ENCODE assay signal across 1 cellular context in the genomic region with DNA sequence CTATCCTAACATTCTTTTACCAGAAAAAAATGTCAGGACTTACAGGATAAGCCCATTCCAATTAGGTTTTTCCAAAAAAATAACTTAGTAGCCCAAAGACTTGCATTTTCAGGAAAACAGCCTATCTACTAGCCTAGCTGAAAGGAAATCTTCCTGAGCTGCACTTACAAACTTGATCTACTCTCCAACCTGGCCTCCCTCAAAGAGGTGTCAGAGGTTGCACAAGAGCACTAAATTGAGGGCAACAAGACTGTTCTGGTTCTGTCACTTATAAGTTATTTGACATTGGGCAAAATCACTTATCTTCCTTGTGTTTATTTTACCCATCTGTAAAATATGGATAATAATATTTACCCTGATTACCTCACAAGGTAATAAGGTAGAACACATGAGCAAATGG.
TF ChIP-seq lines count a peak whose summit lies in the region.

No MANE protein-coding gene starts in this region.

TF ChIP-seq in HepG2, 621 proteins besides CTCF, POLR2A, EP300 and RAD21 (continued from another document):
- TF ChIP-seq, protein P1, sequence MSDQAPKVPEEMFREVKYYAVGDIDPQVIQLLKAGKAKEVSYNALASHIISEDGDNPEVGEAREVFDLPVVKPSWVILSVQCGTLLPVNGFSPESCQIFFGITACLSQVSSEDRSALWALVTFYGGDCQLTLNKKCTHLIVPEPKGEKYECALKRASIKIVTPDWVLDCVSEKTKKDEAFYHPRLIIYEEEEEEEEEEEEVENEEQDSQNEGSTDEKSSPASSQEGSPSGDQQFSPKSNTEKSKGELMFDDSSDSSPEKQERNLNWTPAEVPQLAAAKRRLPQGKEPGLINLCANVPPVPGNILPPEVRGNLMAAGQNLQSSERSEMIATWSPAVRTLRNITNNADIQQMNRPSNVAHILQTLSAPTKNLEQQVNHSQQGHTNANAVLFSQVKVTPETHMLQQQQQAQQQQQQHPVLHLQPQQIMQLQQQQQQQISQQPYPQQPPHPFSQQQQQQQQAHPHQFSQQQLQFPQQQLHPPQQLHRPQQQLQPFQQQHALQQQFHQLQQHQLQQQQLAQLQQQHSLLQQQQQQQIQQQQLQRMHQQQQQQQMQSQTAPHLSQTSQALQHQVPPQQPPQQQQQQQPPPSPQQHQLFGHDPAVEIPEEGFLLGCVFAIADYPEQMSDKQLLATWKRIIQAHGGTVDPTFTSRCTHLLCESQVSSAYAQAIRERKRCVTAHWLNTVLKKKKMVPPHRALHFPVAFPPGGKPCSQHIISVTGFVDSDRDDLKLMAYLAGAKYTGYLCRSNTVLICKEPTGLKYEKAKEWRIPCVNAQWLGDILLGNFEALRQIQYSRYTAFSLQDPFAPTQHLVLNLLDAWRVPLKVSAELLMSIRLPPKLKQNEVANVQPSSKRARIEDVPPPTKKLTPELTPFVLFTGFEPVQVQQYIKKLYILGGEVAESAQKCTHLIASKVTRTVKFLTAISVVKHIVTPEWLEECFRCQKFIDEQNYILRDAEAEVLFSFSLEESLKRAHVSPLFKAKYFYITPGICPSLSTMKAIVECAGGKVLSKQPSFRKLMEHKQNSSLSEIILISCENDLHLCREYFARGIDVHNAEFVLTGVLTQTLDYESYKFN (CRISPR knock-in tag; conservative IDR thresholded peaks at IDR 0.05): no peak
- TF ChIP-seq, protein P2, sequence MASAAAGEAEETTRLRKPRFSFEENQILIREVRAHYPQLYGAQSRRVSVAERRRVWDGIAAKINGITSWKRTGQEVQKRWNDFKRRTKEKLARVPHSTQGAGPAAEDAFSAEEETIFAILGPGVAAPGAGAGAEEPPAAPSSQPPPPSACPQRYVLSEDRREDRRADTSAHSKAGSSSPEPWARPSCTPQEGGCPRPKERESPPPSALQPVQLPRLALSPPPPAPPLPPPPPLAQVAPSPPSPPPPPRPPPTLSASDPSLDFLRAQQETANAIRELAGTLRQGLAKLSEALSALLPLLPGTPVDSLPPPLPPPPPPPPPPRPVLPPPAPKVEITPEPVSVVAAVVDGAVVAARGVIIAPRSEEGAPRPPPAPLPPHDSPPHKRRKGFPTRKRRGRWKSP (CRISPR knock-in tag; IDR thresholded peaks at IDR 0.05): no peak
- no peak for TF ChIP-seq ESRRA (CRISPR knock-in tag; IDR thresholded peaks at IDR 0.05; ENCODE audit: low read depth)
